Comparison of ENCODE assay signal across 15 cellular contexts in genomic region chr6:90765895-90766294, GRCh38.
A peak's percentile ranks its signal among the peaks of the same experiment; 100 is the strongest.
DNase-seq lines count a peak whose midpoint lies in the region; ATAC-seq and TF ChIP-seq lines count a peak whose summit lies in the region.
"Had no signal": no experiment of that assay in that cellular context is flagged by ENCODE, and none has a peak within 500 bp of the region (broad histone marks: within the 10 kb centered on the region; RNA-seq: fewer than 3 reads in every experiment).

No MANE protein-coding gene starts in this region.

- H2AFZ ChIP-seq in smooth muscle cell (ENCODE audit: low read depth) = no peak overlapping the region

- in situ Hi-C loops in gastrocnemius medialis (cut with MboI; ENCODE audit: low sequenced_read_pairs in 4 of 4) = no loop called here

- intact Hi-C loops in gastrocnemius medialis (cut with DNase I; ENCODE audit: low total_unique reads) = no loop called here
- intact Hi-C loops in left colon (cut with DNase I, micrococcal nuclease) = no loop called here

- no peak overlapping the region for H3K4me2 ChIP-seq in smooth muscle cell

- TF ChIP-seq CTCF in smooth muscle cell (IDR thresholded peaks at IDR 0.05; ENCODE audit: borderline replicate concordance, insufficient read depth, poor library complexity, severe bottlenecking) (no peak), gastrocnemius medialis (IDR thresholded peaks at IDR 0.05 in 4 of 5, conservative IDR thresholded peaks at IDR 0.05 in 1 of 5) (no peak)

- no peak for TF ChIP-seq POLR2A in gastrocnemius medialis (IDR thresholded peaks at IDR 0.05)

- H3K4me1 ChIP-seq in smooth muscle cell (ENCODE audit: low read depth) (no peaks in the 10 kb centered on the region), gastrocnemius medialis (no peaks in the 10 kb centered on the region)

- DNase-seq in DMS79 treated with DMSO at 0.1 percent for 48 hours (lab: John Stamatoyannopoulos, UW) = peak; percentile 31
- no peak for DNase-seq in DMS79 (lab: John Stamatoyannopoulos, UW)
- peak; percentile 88 for DNase-seq in NCI-H1417 treated with DMSO at 0.1 percent for 48 hours (lab: John Stamatoyannopoulos, UW)
- DNase-seq in NCI-H774 (lab: John Stamatoyannopoulos, UW) = peak; percentile 74
- DNase-seq in smooth muscle cell (lab: John Stamatoyannopoulos, UW; ENCODE audit: unreplicated experiment) = no peak
- DNase-seq in gastrocnemius medialis = no peak
- no peak for DNase-seq in islet precursor cell
- no peak for DNase-seq in left colon
- DNase-seq: 8988T; CD4-positive, alpha-beta T cell; DND-41; Karpas-422; MG63; NCI-H1048; NCI-H1930 had no signal

- no peaks in the 10 kb centered on the region for H4K20me1 ChIP-seq in smooth muscle cell (ENCODE audit: low read depth)

- H3K4me3 ChIP-seq in smooth muscle cell (no peak overlapping the region), gastrocnemius medialis (no peak overlapping the region)
- H3K4me3 ChIP-seq: MG63 had no signal

- H3K9me3 ChIP-seq in smooth muscle cell (replicated peaks; ENCODE audit: low read depth) (no peaks in the 10 kb centered on the region), gastrocnemius medialis (no peaks in the 10 kb centered on the region)
- H3K9me3 ChIP-seq: MG63 had no signal

- H3K27me3 ChIP-seq in smooth muscle cell (ENCODE audit: low read depth) (peaks cover 1% of the 10 kb centered on the region), gastrocnemius medialis (no peaks in the 10 kb centered on the region)

- no peaks in the 10 kb centered on the region for H3K79me2 ChIP-seq in smooth muscle cell (ENCODE audit: low read depth)

- H3K27ac ChIP-seq in smooth muscle cell (ENCODE audit: low read depth) (peak overlapping the region; percentile 20), gastrocnemius medialis (no peak overlapping the region)

- 80% methylated on average over 3 of the region's 3 CpGs for WGBS in smooth muscle cell (ENCODE audit: low lambda C conversion rate)

- ATAC-seq in gastrocnemius medialis = no peak
- no peak for ATAC-seq in left colon

- no peaks in the 10 kb centered on the region for H3F3A ChIP-seq in smooth muscle cell (ENCODE audit: low read depth)

- H3K9ac ChIP-seq in smooth muscle cell (ENCODE audit: low read depth) = no peak overlapping the region

- H3K36me3 ChIP-seq in smooth muscle cell (ENCODE audit: low read depth) = no peaks in the 10 kb centered on the region
- H3K36me3 ChIP-seq in gastrocnemius medialis = no peaks in the 10 kb centered on the region
- H3K36me3 ChIP-seq: MG63 had no signal

Comparison
In these comparisons a context has a peak if more than half of its experiments do, and no peak if none do; other contexts are left out.
1. DNase-seq: peak in DMS79 treated with DMSO at 0.1 percent for 48 hours (single experiment), NCI-H1417 treated with DMSO at 0.1 percent for 48 hours (single experiment) and NCI-H774 (single experiment); none in DMS79 (single experiment), smooth muscle cell (single experiment), gastrocnemius medialis (0 of 2), islet precursor cell (single experiment) and left colon (0 of 2).